9 cellular contexts compared by ENCODE assay signal in the genomic region with DNA sequence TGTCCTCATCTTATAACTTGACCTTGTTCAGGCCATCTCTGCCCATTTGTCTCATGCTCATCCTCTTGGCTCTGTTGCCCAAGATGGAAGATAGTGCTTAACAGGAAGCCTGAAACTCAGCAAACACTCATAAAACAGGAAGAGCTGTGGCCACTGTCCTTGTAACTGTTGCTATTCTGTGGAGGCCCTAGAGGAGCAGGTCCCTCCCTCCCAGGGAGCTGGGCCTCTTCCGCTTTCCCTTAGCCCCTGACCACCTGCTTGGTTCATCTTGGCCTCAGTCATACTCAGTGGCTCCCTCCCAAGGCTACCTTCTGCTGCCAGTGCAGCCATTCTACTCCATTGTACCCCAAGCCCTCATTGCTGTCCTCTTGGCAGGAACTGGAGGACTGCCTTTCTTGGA. TPM values are rescaled to one million over a fixed set of nuclear protein-coding genes. Genes with fewer than 3 reads are reported as not detected.
DNase-seq lines count a peak whose midpoint lies in the region; TF ChIP-seq lines count a peak whose summit lies in the region.
"Had no signal": no experiment of that assay in that cellular context is flagged by ENCODE, and none has a peak within 500 bp of the region (broad histone marks: within the 10 kb centered on the region; RNA-seq: fewer than 3 reads in every experiment).

No MANE protein-coding gene starts in this region.

- peaks cover 2% of the 10 kb centered on the region for H3K36me3 Mint-ChIP-seq in activated naive CD4-positive, alpha-beta T cell treated with anti-CD3 and anti-CD28 coated beads, Interleukin-2, amount 50 U/mL, for 24 hours
- peaks cover 55% of the 10 kb centered on the region for H3K36me3 Mint-ChIP-seq in T-helper 1 cell treated with Interleukin-12 subunit alpha and Interleukin-12 subunit beta and Interleukin-4 antibody, amounts not matched to agents 30 μg/mL and 1 μg/mL, for 36 hours (ENCODE audit: low read depth)

- intact Hi-C loops in stomach (cut with DNase I; ENCODE audit: low total_unique reads): loop anchor here (10.0 kb wide), 1 partner anchor 764 kb away; a partner anchor contains a TSS

- no peaks in the 10 kb centered on the region for H3K27me3 ChIP-seq in stomach

- H3K4me1 Mint-ChIP-seq in activated naive CD4-positive, alpha-beta T cell treated with anti-CD3 and anti-CD28 coated beads, Interleukin-2, amount 50 U/mL, for 24 hours: peaks cover 79% of the 10 kb centered on the region
- H3K4me1 Mint-ChIP-seq in T-helper 1 cell treated with Interleukin-12 subunit alpha and Interleukin-12 subunit beta and Interleukin-4 antibody, amounts not matched to agents 30 μg/mL and 1 μg/mL, for 36 hours (ENCODE audit: low read depth): peaks cover 73% of the 10 kb centered on the region

- H3K4me3 Mint-ChIP-seq in activated naive CD4-positive, alpha-beta T cell treated with anti-CD3 and anti-CD28 coated beads, Interleukin-2, amount 50 U/mL, for 24 hours: peak overlapping the region; percentile 62
- peak overlapping the region; percentile 94 for H3K4me3 Mint-ChIP-seq in T-helper 1 cell treated with Interleukin-12 subunit alpha and Interleukin-12 subunit beta and Interleukin-4 antibody, amounts not matched to agents 30 μg/mL and 1 μg/mL, for 36 hours

- WGBS in stomach, 5 donors: 64 to 97% (median 89%) methylated on average over 1 of the region's 1 CpG

- no peak for TF ChIP-seq POLR2A in stomach (IDR thresholded peaks at IDR 0.05)

- H3K9me3 ChIP-seq in stomach: no peaks in the 10 kb centered on the region

- H3K36me3 ChIP-seq in stomach: peaks cover 0 to 14% (median 5%) of the 10 kb centered on the region in 4 donors

- H3K27ac Mint-ChIP-seq in activated naive CD4-positive, alpha-beta T cell treated with anti-CD3 and anti-CD28 coated beads, Interleukin-2, amount 50 U/mL, for 24 hours: peak overlapping the region; percentile 73
- H3K27ac Mint-ChIP-seq in T-helper 1 cell treated with Interleukin-12 subunit alpha and Interleukin-12 subunit beta and Interleukin-4 antibody, amounts not matched to agents 30 μg/mL and 1 μg/mL, for 36 hours: peak overlapping the region; percentile 94

- H3K4me3 ChIP-seq in stomach: no peak overlapping the region

- H3K27ac ChIP-seq in stomach: peak overlapping the region in 4 of 5 donors; percentile 25 to 97 (median 61)

- TF ChIP-seq EP300 in stomach (IDR thresholded peaks at IDR 0.05): no peak

- H3K4me1 ChIP-seq in stomach: peaks cover 56 to 90% (median 57%) of the 10 kb centered on the region in 4 donors

- H3K9me3 Mint-ChIP-seq in activated naive CD4-positive, alpha-beta T cell treated with anti-CD3 and anti-CD28 coated beads, Interleukin-2, amount 50 U/mL, for 24 hours: no peaks in the 10 kb centered on the region
- H3K9me3 Mint-ChIP-seq in T-helper 1 cell treated with Interleukin-12 subunit alpha and Interleukin-12 subunit beta and Interleukin-4 antibody, amounts not matched to agents 30 μg/mL and 1 μg/mL, for 36 hours: no peaks in the 10 kb centered on the region

- no peak for DNase-seq in activated naive CD4-positive, alpha-beta T cell treated with Interleukin-2 at 50 U/mL for 16 hours
- DNase-seq in globus pallidus (ENCODE audit: low spot score) (peak; percentile 68), stomach (no peak), superior temporal gyrus (ENCODE audit: extremely low spot score) (no peak), NCI-H82 (lab: John Stamatoyannopoulos, UW) (no peak)
- no peak for DNase-seq in stimulated activated CD4-positive, alpha-beta T cell treated with anti-CD3 and anti-CD28 coated beads, Interleukin-12 subunit alpha, Interleukin-12 subunit beta, amount 100 ng/mL, for 4 hours
- DNase-seq: NCI-H187 treated with DMSO at 0.1 percent for 48 hours had no signal

- no peak for TF ChIP-seq CTCF in stomach (IDR thresholded peaks at IDR 0.05)

- H3K27me3 Mint-ChIP-seq in activated naive CD4-positive, alpha-beta T cell treated with anti-CD3 and anti-CD28 coated beads, Interleukin-2, amount 50 U/mL, for 24 hours: no peaks in the 10 kb centered on the region
- H3K27me3 Mint-ChIP-seq in T-helper 1 cell treated with Interleukin-12 subunit alpha and Interleukin-12 subunit beta and Interleukin-4 antibody, amounts not matched to agents 30 μg/mL and 1 μg/mL, for 36 hours (ENCODE audit: low read depth): no peaks in the 10 kb centered on the region

RNA-seq across cellular contexts. Expression of a gene that starts 3.5 kb away (rescaled TPM):
- 10 to 100 TPM; 10.3 to 50.0 (median 24.6) TPM for total RNA-seq in stomach
- polyA plus RNA-seq in stomach: 10 to 100 TPM; 21.5 to 41.3 (median 37.1) TPM

RNA-seq across cellular contexts. Expression of a gene that starts 8.8 kb away (rescaled TPM):
- 1 to 10 TPM; 1.8 to 5.7 (median 3.6) TPM for total RNA-seq in stomach
- polyA plus RNA-seq in stomach: 10 to 100 TPM in 1 of 3 donors, 1 to 10 TPM in 2; 6.8 to 11.5 (median 7.7) TPM

RNA-seq across cellular contexts. Expression of a gene that starts 51.1 kb away (rescaled TPM):
- 10 to 100 TPM in 2 of 5 donors, 1 to 10 TPM in 3; 5.8 to 14.3 (median 6.4) TPM for total RNA-seq in stomach
- polyA plus RNA-seq in stomach: 10 to 100 TPM; 19.8 to 24.8 (median 20.0) TPM

RNA-seq across cellular contexts. Expression of a gene that starts 52.9 kb away (rescaled TPM):
- 10 to 100 TPM in 2 of 5 donors, 1 to 10 TPM in 2, not detected in 1; 4.9 to 75.0 (median 16.4) TPM for total RNA-seq in stomach
- 1 to 10 TPM; 5.9 to 9.0 (median 8.2) TPM for polyA plus RNA-seq in stomach

RNA-seq across cellular contexts. Expression of a gene that starts 54.3 kb away (rescaled TPM):
- total RNA-seq in stomach: 1 to 10 TPM in 3 of 5 donors, under 1 TPM in 1, not detected in 1; 0.72 to 2.3 (median 1.8) TPM
- polyA plus RNA-seq in stomach: under 1 TPM in 2 of 3 donors, not detected in 1; 0.06 to 0.73 TPM
